12 cellular contexts compared by ENCODE assay signal in genomic region chr15:60758961-60759729, GRCh38.
DNase-seq lines count a peak whose midpoint lies in the region; ATAC-seq and TF ChIP-seq lines count a peak whose summit lies in the region.
"Had no signal": no experiment of that assay in that cellular context is flagged by ENCODE, and none has a peak within 500 bp of the region (broad histone marks: within the 10 kb centered on the region; RNA-seq: fewer than 3 reads in every experiment).

No MANE protein-coding gene starts in this region.

- peak overlapping the region; percentile 20; the same call in 1 of the 2 replicates for H3K27ac ChIP-seq in C4-2B

- DNase-seq in SK-MEL-5 (ENCODE audit: low read depth, low spot score) (peak; percentile 37), fibroblast of pulmonary artery (ENCODE audit: low read depth) (peak; percentile 92), retinal pigment epithelial cell (ENCODE audit: low read depth) (peak; percentile 34), HEK293T (ENCODE audit: extremely low spot score) (no peak)
- DNase-seq in activated CD4-positive, alpha-beta T cell treated with anti-CD3 and anti-CD28 coated beads for 48 hours: no peak
- no peak for DNase-seq in activated naive CD4-positive, alpha-beta T cell treated with Interleukin-2 at 50 U/mL for 16 hours
- DNase-seq: MV-4-11 had no signal

- in situ Hi-C loops in SK-MEL-5 (cut with HindIII; ENCODE audit: low pct_unique_long_range_greater_than_20kb, low sequenced_read_pairs): no loop called here

- TF ChIP-seq CTCF in C4-2B (conservative IDR thresholded peaks at IDR 0.05): no peak
- no peak for TF ChIP-seq CTCF in fibroblast of pulmonary artery (IDR thresholded peaks at IDR 0.05; ENCODE audit: low read length, missing control alignments)
- no peak for TF ChIP-seq CTCF in retinal pigment epithelial cell (conservative IDR thresholded peaks at IDR 0.05; ENCODE audit: low read depth, low read length)

- H3K4me3 ChIP-seq in fibroblast of pulmonary artery (replicated peaks; ENCODE audit: low read depth, low read length): no peak overlapping the region
- no peak overlapping the region for H3K4me3 ChIP-seq in retinal pigment epithelial cell (ENCODE audit: low read length)
- H3K4me3 ChIP-seq: skin epidermis had no signal

- ATAC-seq in GM19324 (IDR thresholded peaks at IDR 0.05; ENCODE audit: low FRiP score, unreplicated experiment): no peak
- ATAC-seq: activated CD4-positive, CD25-positive, alpha-beta regulatory T cell treated with anti-CD3 and anti-CD28 coated beads, Interleukin-2, amount 50 U/mL, for 24 hours; activated T-helper 17 cell treated with anti-CD3 and anti-CD28 coated beads, Interleukin-2, amount 50 U/mL, for 72 hours had no signal

- CTCF ChIA-PET in HEK293T (lab: Yijun Ruan, JAX): interaction anchor here (0.6 kb wide), 1 partner anchor 723 kb away, joined by 3 read pairs; no protein-coding TSS in a partner anchor

- POLR2A ChIA-PET in HEK293T (lab: Yijun Ruan, JAX): no interaction called here

TF ChIP-seq in HEK293T, 16 proteins besides CTCF, POLR2A, EP300 and RAD21:
- TF ChIP-seq FOXA1 (IDR thresholded peaks at IDR 0.05) (no peak), ELF4 (IDR thresholded peaks at IDR 0.05) (no peak)
TF ChIP-seq in HEK293T: peak in this region for 0.

Comparison
In these comparisons a context has a peak if more than half of its experiments do, and no peak if none do; other contexts are left out.
1. DNase-seq: peak in SK-MEL-5 (single experiment), fibroblast of pulmonary artery (single experiment) and retinal pigment epithelial cell (single experiment); none in HEK293T (single experiment), activated CD4-positive, alpha-beta T cell treated with anti-CD3 and anti-CD28 coated beads for 48 hours (single experiment) and activated naive CD4-positive, alpha-beta T cell treated with Interleukin-2 at 50 U/mL for 16 hours (single experiment).